Comparison of ENCODE assay signal across 28 cellular contexts in genomic region chr11:94031625-94032024, GRCh38. TPM values are rescaled to one million over a fixed set of nuclear protein-coding genes. Genes with fewer than 3 reads are reported as not detected.
"Had no signal": no experiment of that assay in that cellular context is flagged by ENCODE, and none has a peak within 500 bp of the region (broad histone marks: within the 10 kb centered on the region; RNA-seq: fewer than 3 reads in every experiment).

No MANE protein-coding gene starts in this region.

- H3K9me3 ChIP-seq: adrenal gland, colonic mucosa, SJCRH30, SK-N-SH had no signal

- H3K36me3 Mint-ChIP-seq: activated naive CD8-positive, alpha-beta T cell treated with anti-CD3 and anti-CD28 coated beads, Interleukin-2, amount 10 ng/mL, durations not matched to agents 7 days and 5 days had no signal

- H3K27me3 Mint-ChIP-seq: activated naive CD8-positive, alpha-beta T cell treated with anti-CD3 and anti-CD28 coated beads, Interleukin-2, amount 10 ng/mL, durations not matched to agents 7 days and 5 days had no signal

- DNase-seq: activated CD4-positive, alpha-beta T cell treated with anti-CD3 and anti-CD28 coated beads for 36 hours; activated CD4-positive, alpha-beta T cell treated with anti-CD3 and anti-CD28 coated beads, Interleukin-2, amount 50 U/mL, for 4 hours; activated CD8-positive, alpha-beta memory T cell treated with anti-CD3 and anti-CD28 coated beads, Interleukin-2, amount 50 U/mL, for 48 hours; activated CD8-positive, alpha-beta T cell treated with anti-CD3 and anti-CD28 coated beads, Interleukin-2, amount 10 ng/mL, durations not matched to agents 7 days and 5 days; activated naive CD4-positive, alpha-beta T cell treated with anti-CD3 and anti-CD28 coated beads, Interleukin-2, amount 50 U/mL, for 16 hours; activated naive CD8-positive, alpha-beta T cell treated with anti-CD3 and anti-CD28 coated beads, Interleukin-2, amount 10 ng/mL, durations not matched to agents 7 days and 5 days; activated T-cell treated with anti-CD3 and anti-CD28 coated beads, Interleukin-2, amount 50 U/mL, for 1 hour; adrenal gland; anterior cingulate cortex; caudate nucleus; colonic mucosa; Kasumi-1; NCI-H1105 treated with DMSO at 0.1 percent for 48 hours; NCI-H1436 treated with DMSO at 0.1 percent for 48 hours; NCI-H187; NCI-H2081; NCI-H345; NCI-H510A; NCI-H526 treated with DMSO at 0.1 percent for 48 hours; PC-3; SK-N-SH; T-helper 1 cell had no signal

- H3K27ac Mint-ChIP-seq: activated CD4-positive, alpha-beta T cell treated with anti-CD3 and anti-CD28 coated beads for 36 hours; activated CD8-positive, alpha-beta T cell treated with anti-CD3 and anti-CD28 coated beads, Interleukin-2, amount 10 ng/mL, durations not matched to agents 7 days and 5 days; activated naive CD8-positive, alpha-beta T cell treated with anti-CD3 and anti-CD28 coated beads, Interleukin-2, amount 10 ng/mL, durations not matched to agents 7 days and 5 days had no signal

- H3K27me3 ChIP-seq: adrenal gland, breast epithelium, colonic mucosa, SJCRH30 had no signal

- H3K4me3 Mint-ChIP-seq: activated CD4-positive, alpha-beta T cell treated with anti-CD3 and anti-CD28 coated beads for 36 hours; activated CD8-positive, alpha-beta T cell treated with anti-CD3 and anti-CD28 coated beads, Interleukin-2, amount 10 ng/mL, durations not matched to agents 7 days and 5 days; activated naive CD8-positive, alpha-beta T cell treated with anti-CD3 and anti-CD28 coated beads, Interleukin-2, amount 10 ng/mL, durations not matched to agents 7 days and 5 days had no signal

- FAIRE-seq: RCC 7860 had no signal

- H3K27ac ChIP-seq: adrenal gland, breast epithelium, colonic mucosa, SJCRH30, VCaP had no signal

- H3K4me2 ChIP-seq: SK-N-SH had no signal

- H3K36me3 ChIP-seq: adrenal gland, breast epithelium, colonic mucosa, SJCRH30 had no signal

- H3K4me1 ChIP-seq: adrenal gland, breast epithelium, colonic mucosa, SJCRH30 had no signal

- H3K4me1 Mint-ChIP-seq: activated CD4-positive, alpha-beta T cell treated with anti-CD3 and anti-CD28 coated beads for 36 hours; activated naive CD8-positive, alpha-beta T cell treated with anti-CD3 and anti-CD28 coated beads, Interleukin-2, amount 10 ng/mL, durations not matched to agents 7 days and 5 days had no signal

- H3K9ac ChIP-seq: SK-N-SH had no signal

- H3K4me3 ChIP-seq: adrenal gland, breast epithelium, colonic mucosa, SJCRH30 had no signal

RNA-seq across cellular contexts. Expression of gene HEPHL1, which starts 10.5 kb away (rescaled TPM):
- total RNA-seq: activated CD4-positive, alpha-beta T cell treated with anti-CD3 and anti-CD28 coated beads for 36 hours; activated CD8-positive, alpha-beta T cell treated with anti-CD3 and anti-CD28 coated beads, Interleukin-2, amount 10 ng/mL, durations not matched to agents 7 days and 5 days; activated naive CD8-positive, alpha-beta T cell treated with anti-CD3 and anti-CD28 coated beads, Interleukin-2, amount 10 ng/mL, durations not matched to agents 7 days and 5 days; adrenal gland; cerebellum; colonic mucosa; SJCRH30; T-helper 2 cell treated with Interferon-gamma antibody and Interleukin-4, amounts not matched to agents 100 ng/mL and 5 ng/mL, for 36 hours had no signal
